Comparison of ENCODE assay signal across 1 cellular context in the genomic region with DNA sequence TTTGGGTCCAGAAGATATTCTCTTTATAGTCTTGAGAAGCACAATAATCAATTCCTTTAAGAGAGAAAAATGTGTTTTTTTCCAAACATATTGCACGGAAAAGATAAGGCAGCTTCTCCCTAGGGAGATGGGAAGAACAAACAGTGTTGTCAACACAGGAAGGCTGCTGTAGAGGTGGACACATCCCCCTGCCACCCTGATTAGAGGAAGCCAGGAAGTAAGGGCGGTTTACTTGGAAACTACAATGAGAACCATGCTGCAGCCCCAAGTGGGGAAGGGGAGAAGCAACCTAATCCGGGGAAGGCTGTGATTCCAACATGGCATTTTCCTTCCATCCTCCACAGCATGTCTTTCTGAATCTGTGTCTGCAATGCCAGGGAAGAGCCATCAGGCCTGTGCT.
TF ChIP-seq lines count a peak whose summit lies in the region.

No MANE protein-coding gene starts in this region.

TF ChIP-seq in HepG2, 621 proteins besides CTCF, POLR2A, EP300 and RAD21 (continued from another document and continues in another):
- TF ChIP-seq, protein P1, sequence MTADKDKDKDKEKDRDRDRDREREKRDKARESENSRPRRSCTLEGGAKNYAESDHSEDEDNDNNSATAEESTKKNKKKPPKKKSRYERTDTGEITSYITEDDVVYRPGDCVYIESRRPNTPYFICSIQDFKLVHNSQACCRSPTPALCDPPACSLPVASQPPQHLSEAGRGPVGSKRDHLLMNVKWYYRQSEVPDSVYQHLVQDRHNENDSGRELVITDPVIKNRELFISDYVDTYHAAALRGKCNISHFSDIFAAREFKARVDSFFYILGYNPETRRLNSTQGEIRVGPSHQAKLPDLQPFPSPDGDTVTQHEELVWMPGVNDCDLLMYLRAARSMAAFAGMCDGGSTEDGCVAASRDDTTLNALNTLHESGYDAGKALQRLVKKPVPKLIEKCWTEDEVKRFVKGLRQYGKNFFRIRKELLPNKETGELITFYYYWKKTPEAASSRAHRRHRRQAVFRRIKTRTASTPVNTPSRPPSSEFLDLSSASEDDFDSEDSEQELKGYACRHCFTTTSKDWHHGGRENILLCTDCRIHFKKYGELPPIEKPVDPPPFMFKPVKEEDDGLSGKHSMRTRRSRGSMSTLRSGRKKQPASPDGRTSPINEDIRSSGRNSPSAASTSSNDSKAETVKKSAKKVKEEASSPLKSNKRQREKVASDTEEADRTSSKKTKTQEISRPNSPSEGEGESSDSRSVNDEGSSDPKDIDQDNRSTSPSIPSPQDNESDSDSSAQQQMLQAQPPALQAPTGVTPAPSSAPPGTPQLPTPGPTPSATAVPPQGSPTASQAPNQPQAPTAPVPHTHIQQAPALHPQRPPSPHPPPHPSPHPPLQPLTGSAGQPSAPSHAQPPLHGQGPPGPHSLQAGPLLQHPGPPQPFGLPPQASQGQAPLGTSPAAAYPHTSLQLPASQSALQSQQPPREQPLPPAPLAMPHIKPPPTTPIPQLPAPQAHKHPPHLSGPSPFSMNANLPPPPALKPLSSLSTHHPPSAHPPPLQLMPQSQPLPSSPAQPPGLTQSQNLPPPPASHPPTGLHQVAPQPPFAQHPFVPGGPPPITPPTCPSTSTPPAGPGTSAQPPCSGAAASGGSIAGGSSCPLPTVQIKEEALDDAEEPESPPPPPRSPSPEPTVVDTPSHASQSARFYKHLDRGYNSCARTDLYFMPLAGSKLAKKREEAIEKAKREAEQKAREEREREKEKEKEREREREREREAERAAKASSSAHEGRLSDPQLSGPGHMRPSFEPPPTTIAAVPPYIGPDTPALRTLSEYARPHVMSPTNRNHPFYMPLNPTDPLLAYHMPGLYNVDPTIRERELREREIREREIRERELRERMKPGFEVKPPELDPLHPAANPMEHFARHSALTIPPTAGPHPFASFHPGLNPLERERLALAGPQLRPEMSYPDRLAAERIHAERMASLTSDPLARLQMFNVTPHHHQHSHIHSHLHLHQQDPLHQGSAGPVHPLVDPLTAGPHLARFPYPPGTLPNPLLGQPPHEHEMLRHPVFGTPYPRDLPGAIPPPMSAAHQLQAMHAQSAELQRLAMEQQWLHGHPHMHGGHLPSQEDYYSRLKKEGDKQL (CRISPR knock-in tag; IDR thresholded peaks at IDR 0.05; ENCODE audit: low read depth), result 0 out of 2 replicates have a peak, but pooled peaks have one; percentile 18
- no peak for TF ChIP-seq ZNF687 (CRISPR knock-in tag; IDR thresholded peaks at IDR 0.05)
- no peak for TF ChIP-seq ZNF260 (CRISPR knock-in tag; IDR thresholded peaks at IDR 0.05; ENCODE audit: borderline replicate concordance, low read depth)
- no peak for TF ChIP-seq ATF7 (IDR thresholded peaks at IDR 0.05)
- TF ChIP-seq ATF7 (CRISPR knock-in tag; IDR thresholded peaks at IDR 0.05), result no peak
- TF ChIP-seq GZF1 (CRISPR knock-in tag; IDR thresholded peaks at IDR 0.05), result no peak
- TF ChIP-seq SYNCRIP (IDR thresholded peaks at IDR 0.05; ENCODE audit: insufficient read depth, low read depth, low read length), result no peak
- no peak for TF ChIP-seq RELA (CRISPR knock-in tag; IDR thresholded peaks at IDR 0.05)
- TF ChIP-seq MAFF (IDR thresholded peaks at IDR 0.05; ENCODE audit: low read depth, low read length), result no peak
- TF ChIP-seq ZSCAN20 (CRISPR knock-in tag; IDR thresholded peaks at IDR 0.05; ENCODE audit: borderline replicate concordance), result no peak
- TF ChIP-seq ZSCAN21 (CRISPR knock-in tag; IDR thresholded peaks at IDR 0.05; ENCODE audit: borderline replicate concordance), result no peak
- no peak for TF ChIP-seq ZNF749 (CRISPR knock-in tag; IDR thresholded peaks at IDR 0.05; ENCODE audit: borderline replicate concordance)
- no peak for TF ChIP-seq ZNF549 (CRISPR knock-in tag; IDR thresholded peaks at IDR 0.05)
- TF ChIP-seq ZNF143 (CRISPR knock-in tag; IDR thresholded peaks at IDR 0.05), result 0 out of 2 replicates have a peak, but pooled peaks have one; percentile 16
- no peak for TF ChIP-seq HOXA7 (CRISPR knock-in tag; IDR thresholded peaks at IDR 0.05)
- no peak for TF ChIP-seq PREB (CRISPR knock-in tag; IDR thresholded peaks at IDR 0.05)
- TF ChIP-seq RBAK (CRISPR knock-in tag; IDR thresholded peaks at IDR 0.05), result no peak
- TF ChIP-seq ZNF350 (CRISPR knock-in tag; IDR thresholded peaks at IDR 0.05; ENCODE audit: borderline replicate concordance, low read depth), result no peak
- no peak for TF ChIP-seq ZNF354B (CRISPR knock-in tag; IDR thresholded peaks at IDR 0.05)
- TF ChIP-seq TBP (CRISPR knock-in tag; IDR thresholded peaks at IDR 0.05), result no peak
- TF ChIP-seq, protein P2, sequence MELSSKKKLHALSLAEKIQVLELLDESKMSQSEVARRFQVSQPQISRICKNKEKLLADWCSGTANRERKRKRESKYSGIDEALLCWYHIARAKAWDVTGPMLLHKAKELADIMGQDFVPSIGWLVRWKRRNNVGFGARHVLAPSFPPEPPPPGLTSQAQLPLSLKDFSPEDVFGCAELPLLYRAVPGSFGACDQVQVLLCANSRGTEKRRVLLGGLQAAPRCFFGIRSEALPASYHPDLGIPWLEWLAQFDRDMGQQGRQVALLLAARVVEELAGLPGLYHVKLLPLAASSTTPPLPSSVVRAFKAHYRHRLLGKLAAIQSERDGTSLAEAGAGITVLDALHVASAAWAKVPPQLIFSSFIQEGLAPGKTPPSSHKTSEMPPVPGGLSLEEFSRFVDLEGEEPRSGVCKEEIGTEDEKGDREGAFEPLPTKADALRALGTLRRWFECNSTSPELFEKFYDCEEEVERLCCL (CRISPR knock-in tag; IDR thresholded peaks at IDR 0.05; ENCODE audit: borderline replicate concordance), result no peak
- TF ChIP-seq ZNF646 (CRISPR knock-in tag; IDR thresholded peaks at IDR 0.05), result no peak
- no peak for TF ChIP-seq PAWR (CRISPR knock-in tag; IDR thresholded peaks at IDR 0.05; ENCODE audit: borderline replicate concordance)
- TF ChIP-seq FLYWCH1 (CRISPR knock-in tag; IDR thresholded peaks at IDR 0.05), result no peak
- TF ChIP-seq, protein P3, sequence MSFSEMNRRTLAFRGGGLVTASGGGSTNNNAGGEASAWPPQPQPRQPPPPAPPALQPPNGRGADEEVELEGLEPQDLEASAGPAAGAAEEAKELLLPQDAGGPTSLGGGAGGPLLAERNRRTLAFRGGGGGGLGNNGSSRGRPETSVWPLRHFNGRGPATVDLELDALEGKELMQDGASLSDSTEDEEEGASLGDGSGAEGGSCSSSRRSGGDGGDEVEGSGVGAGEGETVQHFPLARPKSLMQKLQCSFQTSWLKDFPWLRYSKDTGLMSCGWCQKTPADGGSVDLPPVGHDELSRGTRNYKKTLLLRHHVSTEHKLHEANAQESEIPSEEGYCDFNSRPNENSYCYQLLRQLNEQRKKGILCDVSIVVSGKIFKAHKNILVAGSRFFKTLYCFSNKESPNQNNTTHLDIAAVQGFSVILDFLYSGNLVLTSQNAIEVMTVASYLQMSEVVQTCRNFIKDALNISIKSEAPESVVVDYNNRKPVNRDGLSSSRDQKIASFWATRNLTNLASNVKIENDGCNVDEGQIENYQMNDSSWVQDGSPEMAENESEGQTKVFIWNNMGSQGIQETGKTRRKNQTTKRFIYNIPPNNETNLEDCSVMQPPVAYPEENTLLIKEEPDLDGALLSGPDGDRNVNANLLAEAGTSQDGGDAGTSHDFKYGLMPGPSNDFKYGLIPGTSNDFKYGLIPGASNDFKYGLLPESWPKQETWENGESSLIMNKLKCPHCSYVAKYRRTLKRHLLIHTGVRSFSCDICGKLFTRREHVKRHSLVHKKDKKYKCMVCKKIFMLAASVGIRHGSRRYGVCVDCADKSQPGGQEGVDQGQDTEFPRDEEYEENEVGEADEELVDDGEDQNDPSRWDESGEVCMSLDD (CRISPR knock-in tag; IDR thresholded peaks at IDR 0.05; ENCODE audit: borderline replicate concordance), result no peak
- TF ChIP-seq STAT6 (CRISPR knock-in tag; IDR thresholded peaks at IDR 0.05; ENCODE audit: borderline replicate concordance), result no peak
- TF ChIP-seq NBN (conservative IDR thresholded peaks at IDR 0.05), result no peak
- TF ChIP-seq ZNF337 (CRISPR knock-in tag; IDR thresholded peaks at IDR 0.05; ENCODE audit: borderline replicate concordance, low read depth), result no peak
- TF ChIP-seq SOX5 (CRISPR knock-in tag; IDR thresholded peaks at IDR 0.05; ENCODE audit: borderline replicate concordance), result peak; percentile 69; the same call in 1 of the 2 replicates
- no peak for TF ChIP-seq MIER2 (CRISPR knock-in tag; IDR thresholded peaks at IDR 0.05)
